Comparison of ENCODE assay signal across 7 cellular contexts in the genomic region with DNA sequence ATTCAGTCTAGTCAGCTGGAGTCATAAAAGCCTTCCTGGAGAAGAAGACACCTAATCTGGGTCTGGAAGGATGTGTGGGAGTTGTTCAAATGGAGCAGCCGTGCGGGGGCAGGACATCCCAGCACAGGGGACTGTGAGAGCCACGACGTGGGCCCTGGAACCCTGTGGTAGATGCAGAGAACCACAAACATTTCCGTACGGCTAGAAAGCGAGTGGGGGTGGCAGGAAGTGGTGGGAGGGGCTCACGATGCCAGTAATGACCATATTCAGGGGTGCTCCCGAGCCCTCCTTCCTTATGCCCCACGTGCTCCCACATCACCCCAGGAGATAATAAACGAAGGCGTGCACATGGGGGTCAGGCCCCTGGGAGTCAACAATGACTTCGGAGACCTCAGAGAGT. TPM values are rescaled to one million over a fixed set of nuclear protein-coding genes. Genes with fewer than 3 reads are reported as not detected.
A peak's percentile ranks its signal among the peaks of the same experiment; 100 is the strongest.
DNase-seq lines count a peak whose midpoint lies in the region; ATAC-seq and TF ChIP-seq lines count a peak whose summit lies in the region.

No MANE protein-coding gene starts in this region.

- no peak for TF ChIP-seq POLR2A in breast epithelium (IDR thresholded peaks at IDR 0.05)

- TF ChIP-seq CTCF in breast epithelium (IDR thresholded peaks at IDR 0.05) = no peak

- H3K9me3 ChIP-seq in breast epithelium = no peaks in the 10 kb centered on the region

- H3K27ac ChIP-seq in breast epithelium (peak overlapping the region; percentile 79 to 91), skin epidermis (peak overlapping the region in 19 of 21 experiments; percentile 0 to 85 (median 48))

- ATAC-seq in GM21737 (IDR thresholded peaks at IDR 0.05; ENCODE audit: unreplicated experiment) = peak; percentile 65
- no peak for ATAC-seq in HG02840 (IDR thresholded peaks at IDR 0.05; ENCODE audit: low FRiP score, unreplicated experiment)
- no peak for ATAC-seq in HG02759 (IDR thresholded peaks at IDR 0.05; ENCODE audit: unreplicated experiment)

- no peaks in the 10 kb centered on the region for H3K36me3 ChIP-seq in breast epithelium

- DNase-seq in T-helper 9 cell (peak; percentile 30), breast epithelium (ENCODE audit: low spot score in 2 of 2) (no peak), NCI-H82 treated with DMSO at 0.1 percent for 48 hours (lab: John Stamatoyannopoulos, UW; ENCODE audit: unreplicated experiment) (no peak)

- intact Hi-C loops in breast epithelium (cut with DNase I; ENCODE audit: low total_unique reads) = no loop called here

- no peaks in the 10 kb centered on the region for H3K27me3 ChIP-seq in breast epithelium

- H3K4me3 ChIP-seq in breast epithelium = peak overlapping the region in 1 of 3 donors; percentile 27
- H3K4me3 ChIP-seq in skin epidermis = no peak overlapping the region

- peaks cover 0 to 4% of the 10 kb centered on the region in 2 donors for H3K4me1 ChIP-seq in breast epithelium

RNA-seq across cellular contexts. Expression of a gene that starts 21.0 kb away (rescaled TPM):
- total RNA-seq in breast epithelium = 100 to 1,000 TPM; 116 to 907 (median 320) TPM

RNA-seq across cellular contexts. Expression of a gene that starts 52.1 kb away (rescaled TPM):
- total RNA-seq in breast epithelium = 100 to 1,000 TPM in 2 of 3 donors, 10 to 100 TPM in 1; 15.5 to 242 (median 223) TPM
